ENCODE assay signal across 1 cellular context in genomic region chr11:68976563-68976962, GRCh38.
TF ChIP-seq lines count a peak whose summit lies in the region.

No MANE protein-coding gene starts in this region.

TF ChIP-seq in endothelial cell of umbilical vein, 7 proteins besides CTCF, POLR2A, EP300 and RAD21:
- TF ChIP-seq MYC (IDR thresholded peaks at IDR 0.05; ENCODE audit: low read depth, low read length) = no peak
- no peak for TF ChIP-seq GATA2 (IDR thresholded peaks at IDR 0.05; ENCODE audit: insufficient read depth, insufficient read length, low read depth, low read length)
- no peak for TF ChIP-seq JUN (IDR thresholded peaks at IDR 0.05; ENCODE audit: borderline replicate concordance, insufficient read depth, insufficient read length, low read depth)
- no peak for TF ChIP-seq MAX (IDR thresholded peaks at IDR 0.05; ENCODE audit: insufficient read depth, insufficient read length)
- TF ChIP-seq FOS (IDR thresholded peaks at IDR 0.05; ENCODE audit: borderline replicate concordance, insufficient read depth, low read length) = no peak
- TF ChIP-seq POLR2AphosphoS5 (IDR thresholded peaks at IDR 0.05; ENCODE audit: insufficient read depth, low read depth, low read length) = no peak
- no peak for TF ChIP-seq EZH2 (IDR thresholded peaks at IDR 0.05; ENCODE audit: borderline replicate concordance, low read depth, low read length, severe bottlenecking)
